In genomic region chr1:145961109-145961424, GRCh38 we compare ENCODE assay signal across 8 cellular contexts. TPM values are rescaled to one million over a fixed set of nuclear protein-coding genes. Genes with fewer than 3 reads are reported as not detected.
DNase-seq lines count a peak whose midpoint lies in the region; ATAC-seq and TF ChIP-seq lines count a peak whose summit lies in the region.

No MANE protein-coding gene starts in this region.

- H3K4me2 ChIP-seq in OCI-LY1 (ENCODE audit: low read length) = peak overlapping the region; percentile 75

- H3K36me3 ChIP-seq in CD4-positive, CD25-positive, alpha-beta regulatory T cell (ENCODE audit: control insufficient read depth, insufficient read depth, low read length) = no peaks in the 10 kb centered on the region
- no peaks in the 10 kb centered on the region for H3K36me3 ChIP-seq in OCI-LY1 (ENCODE audit: insufficient read depth, low read length)
- no peaks in the 10 kb centered on the region for H3K36me3 ChIP-seq in endocrine pancreas (ENCODE audit: control insufficient read depth, insufficient read depth, low read length)

- no peaks in the 10 kb centered on the region for H4K20me1 ChIP-seq in OCI-LY1 (ENCODE audit: insufficient read depth, low read length)

- peaks cover 77% of the 10 kb centered on the region for H3K4me1 ChIP-seq in CD4-positive, CD25-positive, alpha-beta regulatory T cell (ENCODE audit: control insufficient read depth, insufficient read depth, low read length, poor library complexity, severe bottlenecking)
- H3K4me1 ChIP-seq in OCI-LY1 (ENCODE audit: insufficient read depth, low read length, severe bottlenecking) (peaks cover 75% of the 10 kb centered on the region), endocrine pancreas (ENCODE audit: control insufficient read depth, insufficient read depth, low read length) (peaks cover 22% of the 10 kb centered on the region)

- H3K27me3 ChIP-seq in CD4-positive, CD25-positive, alpha-beta regulatory T cell (ENCODE audit: control insufficient read depth, insufficient read depth, low read length) = no peaks in the 10 kb centered on the region
- no peaks in the 10 kb centered on the region for H3K27me3 ChIP-seq in OCI-LY1 (ENCODE audit: insufficient read depth, low read length)
- H3K27me3 ChIP-seq in endocrine pancreas (ENCODE audit: control insufficient read depth, insufficient read depth, low read length) = no peaks in the 10 kb centered on the region

- 0 out of 2 replicates have a peak, but pooled peaks cover 6% of the 10 kb centered on the region for H3F3A ChIP-seq in OCI-LY1 (ENCODE audit: insufficient read depth, low read length)

- no peak for ATAC-seq in CD4-positive, CD25-positive, alpha-beta regulatory T cell (ENCODE audit: low read depth in 2 of 2)

- H3K9ac ChIP-seq in OCI-LY1 (ENCODE audit: low read length) = peak overlapping the region; percentile 74
- H3K9ac ChIP-seq in endocrine pancreas (ENCODE audit: control insufficient read depth, insufficient read depth, low read length) = peak overlapping the region; percentile 90

- H3K9me2 ChIP-seq in OCI-LY1 (ENCODE audit: low read depth, low read length) = no peaks in the 10 kb centered on the region

- H3K27me3 Mint-ChIP-seq in CD4-positive, CD25-positive, alpha-beta regulatory T cell = no peaks in the 10 kb centered on the region
- H3K27me3 Mint-ChIP-seq in neural crest cell (ENCODE audit: low read depth) = peaks cover 47% of the 10 kb centered on the region

- H2AFZ ChIP-seq in OCI-LY1 (ENCODE audit: low read length) = no peak overlapping the region

- peaks cover 24 to 77% (median 60%) of the 10 kb centered on the region in 4 donors for H3K4me1 Mint-ChIP-seq in CD4-positive, CD25-positive, alpha-beta regulatory T cell
- peaks cover 66% of the 10 kb centered on the region for H3K4me1 Mint-ChIP-seq in neural crest cell

- peak overlapping the region; percentile 88 for H3K4me3 ChIP-seq in CD4-positive, CD25-positive, alpha-beta regulatory T cell (ENCODE audit: low read depth, low read length)
- peak overlapping the region; percentile 71 for H3K4me3 ChIP-seq in OCI-LY1 (ENCODE audit: low read depth, low read length, poor library complexity, severe bottlenecking)
- peak overlapping the region; percentile 24 for H3K4me3 ChIP-seq in endocrine pancreas (ENCODE audit: control insufficient read depth, insufficient read depth, low read length)

- peak overlapping the region; percentile 84 to 96 (median 94) for H3K27ac Mint-ChIP-seq in CD4-positive, CD25-positive, alpha-beta regulatory T cell
- peak overlapping the region; percentile 95 for H3K27ac Mint-ChIP-seq in neural crest cell (ENCODE audit: unreplicated experiment)

- no peaks in the 10 kb centered on the region for H3K9me3 Mint-ChIP-seq in CD4-positive, CD25-positive, alpha-beta regulatory T cell
- no peaks in the 10 kb centered on the region for H3K9me3 Mint-ChIP-seq in neural crest cell

- H3K36me3 Mint-ChIP-seq in CD4-positive, CD25-positive, alpha-beta regulatory T cell = no peaks in the 10 kb centered on the region
- no peaks in the 10 kb centered on the region for H3K36me3 Mint-ChIP-seq in neural crest cell (ENCODE audit: low read depth)

- no peaks in the 10 kb centered on the region for H3K9me3 ChIP-seq in CD4-positive, CD25-positive, alpha-beta regulatory T cell (ENCODE audit: control insufficient read depth in 2 of 2, low read length in 2 of 2)
- no peaks in the 10 kb centered on the region for H3K9me3 ChIP-seq in OCI-LY1 (ENCODE audit: low read length)
- no peaks in the 10 kb centered on the region for H3K9me3 ChIP-seq in endocrine pancreas (ENCODE audit: control insufficient read depth, low read length)

- H3K4me3 Mint-ChIP-seq in CD4-positive, CD25-positive, alpha-beta regulatory T cell = peak overlapping the region; percentile 93 to 97 (median 96)
- H3K4me3 Mint-ChIP-seq in neural crest cell = peak overlapping the region; percentile 90

- peak overlapping the region; percentile 69 for H3K27ac ChIP-seq in CD4-positive, CD25-positive, alpha-beta regulatory T cell (ENCODE audit: insufficient read depth, low read length, poor library complexity, severe bottlenecking)
- peak overlapping the region; percentile 67 for H3K27ac ChIP-seq in OCI-LY1 (ENCODE audit: low read depth, low read length, poor library complexity, severe bottlenecking)

- DNase-seq in CD4-positive, CD25-positive, alpha-beta regulatory T cell = no peak
- DNase-seq in neural crest cell (ENCODE audit: low read depth, low spot score) = no peak
- no peak for DNase-seq in NCI-H1694 (lab: John Stamatoyannopoulos, UW)
- DNase-seq in SIG-M5 (lab: John Stamatoyannopoulos, UW) = no peak
- DNase-seq in RKO (ENCODE audit: low spot score) = no peak
- DNase-seq in NCI-H2227 (lab: John Stamatoyannopoulos, UW; ENCODE audit: unreplicated experiment) = no peak

- no peaks in the 10 kb centered on the region for H3K79me2 ChIP-seq in OCI-LY1 (ENCODE audit: insufficient read depth, low read length)

- TF ChIP-seq CTCF in OCI-LY1 (IDR thresholded peaks at IDR 0.05; ENCODE audit: low read length) = no peak
- no peak for TF ChIP-seq CTCF in neural crest cell (conservative IDR thresholded peaks at IDR 0.05)

RNA-seq across cellular contexts. Expression of gene LIX1L, which starts 3.2 kb away (rescaled TPM):
- 36.2 TPM for total RNA-seq in CD4-positive, CD25-positive, alpha-beta regulatory T cell
- polyA plus RNA-seq in CD4-positive, CD25-positive, alpha-beta regulatory T cell = 10 to 100 TPM; 21.7 to 26.9 (median 25.9) TPM
- total RNA-seq in neural crest cell = 36.0 and 37.5 TPM in 2 replicates

RNA-seq across cellular contexts. Expression of gene ANKRD34A, which starts 3.3 kb away (rescaled TPM):
- 1.6 TPM for total RNA-seq in CD4-positive, CD25-positive, alpha-beta regulatory T cell
- polyA plus RNA-seq in CD4-positive, CD25-positive, alpha-beta regulatory T cell = under 1 TPM; 0.07 to 0.45 (median 0.31) TPM
- 0.49 and 1.2 TPM in 2 replicates for total RNA-seq in neural crest cell

RNA-seq across cellular contexts. Expression of gene POLR3GL, which starts 3.4 kb away (rescaled TPM):
- total RNA-seq in CD4-positive, CD25-positive, alpha-beta regulatory T cell = 30.8 TPM
- 100 to 1,000 TPM; 103 to 129 (median 109) TPM for polyA plus RNA-seq in CD4-positive, CD25-positive, alpha-beta regulatory T cell
- total RNA-seq in neural crest cell = 14.6 and 15.5 TPM in 2 replicates

RNA-seq across cellular contexts. Expression of gene RBM8A, which starts 33.8 kb away (rescaled TPM):
- total RNA-seq in CD4-positive, CD25-positive, alpha-beta regulatory T cell = 143 TPM
- 100 to 1,000 TPM; 143 to 176 (median 154) TPM for polyA plus RNA-seq in CD4-positive, CD25-positive, alpha-beta regulatory T cell
- 273 and 285 TPM in 2 replicates for total RNA-seq in neural crest cell

RNA-seq across cellular contexts. Expression of gene TXNIP, which starts 35.3 kb away (rescaled TPM):
- 1,496 TPM for total RNA-seq in CD4-positive, CD25-positive, alpha-beta regulatory T cell
- polyA plus RNA-seq in CD4-positive, CD25-positive, alpha-beta regulatory T cell = 1,000 to 10,000 TPM; 2,637 to 4,955 (median 3,590) TPM
- total RNA-seq in neural crest cell = 83.5 and 90.8 TPM in 2 replicates

Comparison
In these comparisons a context has a peak if more than half of its experiments do, and no peak if none do; other contexts are left out.
1. H3K4me3 ChIP-seq: peak in every context shown above with its lines; median percentile 88 in CD4-positive, CD25-positive, alpha-beta regulatory T cell; 71 in OCI-LY1; 24 in endocrine pancreas.